7 cellular contexts compared by ENCODE assay signal in genomic region chr1:228445524-228445866, GRCh38. TPM values are rescaled to one million over a fixed set of nuclear protein-coding genes. Genes with fewer than 3 reads are reported as not detected.
DNase-seq lines count a peak whose midpoint lies in the region; ATAC-seq and TF ChIP-seq lines count a peak whose summit lies in the region.

No MANE protein-coding gene starts in this region.

- peak overlapping the region; percentile 35; the same call in 1 of the 2 replicates for H3K9ac ChIP-seq in GM23248

- H2AFZ ChIP-seq in GM23248, result peak overlapping the region; percentile 59

- DNase-seq in GM23248 (no peak), right cardiac atrium (no peak), amygdala (lab: John Stamatoyannopoulos, UW) (no peak), NCI-H2227 (lab: John Stamatoyannopoulos, UW; ENCODE audit: unreplicated experiment) (no peak)
- DNase-seq in activated CD8-positive, alpha-beta T cell treated with anti-CD3 and anti-CD28 coated beads for 36 hours, result no peak
- DNase-seq in effector CD4-positive, alpha-beta T cell, result no peak

- H3K9me2 ChIP-seq in GM23248 (ENCODE audit: insufficient read depth), result no peaks in the 10 kb centered on the region

- H3K27ac ChIP-seq in GM23248, result no peak overlapping the region
- H3K27ac ChIP-seq in right cardiac atrium (ENCODE audit: low read length), result no peak overlapping the region
- peak overlapping the region in 1 of 21 experiments; percentile 58 for H3K27ac ChIP-seq in skin epidermis

- no peaks in the 10 kb centered on the region for H3K9me3 Mint-ChIP-seq in activated CD8-positive, alpha-beta T cell treated with anti-CD3 and anti-CD28 coated beads for 36 hours

- H4K20me1 ChIP-seq in GM23248 (ENCODE audit: insufficient read depth), result no peaks in the 10 kb centered on the region

- H3K79me2 ChIP-seq in GM23248 (ENCODE audit: insufficient read depth), result no peaks in the 10 kb centered on the region

- peaks cover 50% of the 10 kb centered on the region for H3K27me3 Mint-ChIP-seq in activated CD8-positive, alpha-beta T cell treated with anti-CD3 and anti-CD28 coated beads for 36 hours

- H3K4me1 ChIP-seq in GM23248 (ENCODE audit: insufficient read depth), result no peaks in the 10 kb centered on the region
- H3K4me1 ChIP-seq in right cardiac atrium (ENCODE audit: control insufficient read depth, insufficient read depth, low read length), result no peaks in the 10 kb centered on the region

- H3K36me3 Mint-ChIP-seq in activated CD8-positive, alpha-beta T cell treated with anti-CD3 and anti-CD28 coated beads for 36 hours (ENCODE audit: low read depth), result no peaks in the 10 kb centered on the region

- peak overlapping the region; percentile 64 for H3K4me2 ChIP-seq in GM23248 (ENCODE audit: unreplicated experiment)

- H3K4me1 Mint-ChIP-seq in activated CD8-positive, alpha-beta T cell treated with anti-CD3 and anti-CD28 coated beads for 36 hours (ENCODE audit: low read depth), result peaks cover 12% of the 10 kb centered on the region

- peaks cover 69% of the 10 kb centered on the region for H3K27me3 ChIP-seq in GM23248 (replicated peaks; ENCODE audit: insufficient read depth)
- no peaks in the 10 kb centered on the region for H3K27me3 ChIP-seq in right cardiac atrium (ENCODE audit: control insufficient read depth, insufficient read depth)

- H3K4me3 ChIP-seq in GM23248, result peak overlapping the region; percentile 49
- peak overlapping the region; percentile 31 for H3K4me3 ChIP-seq in right cardiac atrium (ENCODE audit: low read length)
- H3K4me3 ChIP-seq in skin epidermis, result peak overlapping the region in 5 of 7 experiments; percentile 9 to 22 (median 16)

- WGBS in GM23248 (ENCODE audit: low coverage in 1 of 2, low lambda C conversion rate in 2 of 2, missing lambda C conversion rate in 2 of 2), 2 experiments, result 7 to 8% methylated on average over 15 of the region's 15 CpGs
- WGBS in right cardiac atrium, result 5% methylated on average over 15 of the region's 15 CpGs

- ATAC-seq in activated CD8-positive, alpha-beta T cell treated with anti-CD3 and anti-CD28 coated beads for 36 hours, result peak; percentile 35
- ATAC-seq in right cardiac atrium, result no peak

- intact Hi-C loops in activated CD8-positive, alpha-beta T cell treated with anti-CD3 and anti-CD28 coated beads for 36 hours (cut with micrococcal nuclease), result no loop called here
- intact Hi-C loops in right cardiac atrium (cut with DNase I), result no loop called here

- H3K4me3 Mint-ChIP-seq in activated CD8-positive, alpha-beta T cell treated with anti-CD3 and anti-CD28 coated beads for 36 hours, result peak overlapping the region; percentile 64

- H3K9me3 ChIP-seq in GM23248 (ENCODE audit: low read depth), result no peaks in the 10 kb centered on the region
- no peaks in the 10 kb centered on the region for H3K9me3 ChIP-seq in right cardiac atrium (ENCODE audit: control insufficient read depth, low read length)

- in situ Hi-C loops in GM23248 (cut with MboI), result no loop called here

- CTCF ChIA-PET in activated CD8-positive, alpha-beta T cell treated with anti-CD3 and anti-CD28 coated beads for 36 hours (lab: Charles Lee), result interaction anchor here (0.7 to 1.0 kb wide), 2 partner anchors 8 to 56 kb away, joined by 3 read pairs; no protein-coding TSS in a partner anchor

- no peaks in the 10 kb centered on the region for H3F3A ChIP-seq in GM23248 (ENCODE audit: insufficient read depth)

- no peaks in the 10 kb centered on the region for H3K36me3 ChIP-seq in GM23248 (ENCODE audit: low read depth)

- POLR2A ChIA-PET in activated CD8-positive, alpha-beta T cell treated with anti-CD3 and anti-CD28 coated beads for 36 hours (lab: Charles Lee), result interaction anchor here (0.7 to 1.3 kb wide), 3 partner anchors 12 to 41 kb away, joined by 3 to 4 read pairs (median 4); partner anchors contain the start of gene TRIM11

- no peak overlapping the region for H3K27ac Mint-ChIP-seq in activated CD8-positive, alpha-beta T cell treated with anti-CD3 and anti-CD28 coated beads for 36 hours

- TF ChIP-seq CTCF in activated CD8-positive, alpha-beta T cell treated with anti-CD3 and anti-CD28 coated beads for 36 hours (IDR thresholded peaks at IDR 0.05), result no peak

RNA-seq across cellular contexts. Expression of gene TRIM17, which starts 28.8 kb away (rescaled TPM):
- not detected in 2 replicates for total RNA-seq in GM23248 (2014; rRNA removed; shearing (Covaris generic))
- polyA plus RNA-seq in GM23248 (2016; fragmentation: Nextera tagmentation; extraction: Ambion mirVana) (0.26 and 0.43 TPM in 2 replicates), right cardiac atrium (0.41 TPM)
- 1 to 10 TPM; 1.9 to 2.7 TPM for total RNA-seq in activated CD8-positive, alpha-beta T cell treated with anti-CD3 and anti-CD28 coated beads for 36 hours
- total RNA-seq in right cardiac atrium, result 1 to 10 TPM in 2 of 4 donors, under 1 TPM in 2; 0.56 to 2.4 (median 1.2) TPM

RNA-seq across cellular contexts. Expression of gene TRIM11, which starts 38.9 kb away (rescaled TPM):
- total RNA-seq in GM23248 (2014; rRNA removed; shearing (Covaris generic)), result 21.3 and 24.7 TPM in 2 replicates
- polyA plus RNA-seq in GM23248 (2016; fragmentation: Nextera tagmentation; extraction: Ambion mirVana) (8.6 and 9.8 TPM in 2 replicates), right cardiac atrium (5.9 TPM)
- 10 to 100 TPM; 30.7 to 32.1 TPM for total RNA-seq in activated CD8-positive, alpha-beta T cell treated with anti-CD3 and anti-CD28 coated beads for 36 hours
- 10 to 100 TPM in 1 of 4 donors, 1 to 10 TPM in 3; 8.9 to 10.7 (median 9.5) TPM for total RNA-seq in right cardiac atrium

RNA-seq across cellular contexts. Expression of gene RNF187, which starts 41.7 kb away (rescaled TPM):
- total RNA-seq in GM23248 (2014; rRNA removed; shearing (Covaris generic)), result 81.9 and 92.8 TPM in 2 replicates
- polyA plus RNA-seq in GM23248 (2016; fragmentation: Nextera tagmentation; extraction: Ambion mirVana) (38.8 and 79.4 TPM in 2 replicates), right cardiac atrium (34.1 TPM)
- total RNA-seq in activated CD8-positive, alpha-beta T cell treated with anti-CD3 and anti-CD28 coated beads for 36 hours, result 100 to 1,000 TPM; 147 TPM
- total RNA-seq in right cardiac atrium, result 100 to 1,000 TPM in 2 of 4 donors, 10 to 100 TPM in 2; 80.5 to 113 (median 94.2) TPM
